ENCODE assay signal across 15 cellular contexts in genomic region chrX:19751068-19751467, GRCh38.
DNase-seq lines count a peak whose midpoint lies in the region; ATAC-seq, FAIRE-seq and TF ChIP-seq lines count a peak whose summit lies in the region.
"Had no signal": no experiment of that assay in that cellular context is flagged by ENCODE, and none has a peak within 500 bp of the region (broad histone marks: within the 10 kb centered on the region; RNA-seq: fewer than 3 reads in every experiment).

No MANE protein-coding gene starts in this region.

- H3K27me3 Mint-ChIP-seq in activated naive CD4-positive, alpha-beta T cell treated with anti-CD3 and anti-CD28 coated beads for 36 hours (ENCODE audit: low read depth) = no peaks in the 10 kb centered on the region
- H3K27me3 Mint-ChIP-seq: stimulated activated naive CD8-positive, alpha-beta T cell treated with anti-CD3 and anti-CD28 coated beads, Interleukin-15, amount 100 ng/mL, for 72 hours had no signal

- H2AK5ac ChIP-seq in trophoblast cell (ENCODE audit: low read length) = no peak overlapping the region

- TF ChIP-seq EP300 in K562 (IDR thresholded peaks at IDR 0.05; ENCODE audit: low read length) = no peak

- BruUV-seq in K562 (replicated peaks; lab: Mats Ljungman, UMichigan) = no TSS peak

- no peak overlapping the region for H4K12ac ChIP-seq in trophoblast cell (ENCODE audit: low read depth, low read length)

- peak overlapping the region; percentile 10 for H3K4ac ChIP-seq in trophoblast cell (ENCODE audit: low read depth, low read length)

- no peak for FAIRE-seq in K562 (lab: Jason Lieb, UNC)
- FAIRE-seq: G401.6, HTR-8/SVneo had no signal

- no peak overlapping the region for H3K4me3 Mint-ChIP-seq in activated naive CD4-positive, alpha-beta T cell treated with anti-CD3 and anti-CD28 coated beads for 36 hours

- H3K27ac ChIP-seq in OCI-LY3 (ENCODE audit: low read length) (peak overlapping the region; percentile 35; the same call in 1 of the 2 replicates), K562 (ENCODE audit: extremely low read depth, low read depth, low read length) (no peak overlapping the region), trophoblast cell (ENCODE audit: low read depth, low read length) (no peak overlapping the region)
- H3K27ac ChIP-seq: RWPE1 had no signal

- no peaks in the 10 kb centered on the region for H3K9me1 ChIP-seq in K562 (ENCODE audit: control insufficient read depth, insufficient read depth, low read length)

- no peaks in the 10 kb centered on the region for H3K27me3 ChIP-seq in OCI-LY3 (ENCODE audit: low read depth, low read length)
- H3K27me3 ChIP-seq in K562 (ENCODE audit: control insufficient read depth in 2 of 2, insufficient read depth in 2 of 2, low read length in 2 of 2) = no peaks in the 10 kb centered on the region
- H3K27me3 ChIP-seq in trophoblast cell (ENCODE audit: insufficient read depth, low read length) = no peaks in the 10 kb centered on the region

- H3K4me2 ChIP-seq in OCI-LY3 (ENCODE audit: low read length) (peak overlapping the region; percentile 23; the same call in 1 of the 2 replicates), K562 (ENCODE audit: insufficient read depth, low read length) (no peak overlapping the region), trophoblast cell (ENCODE audit: low read length) (no peak overlapping the region)

- POLR2A ChIA-PET in K562 (lab: Yijun Ruan, JAX) = no interaction called here

- peaks cover 8% of the 10 kb centered on the region; the same call in 1 of the 2 replicates for H3K9me3 ChIP-seq in OCI-LY3 (ENCODE audit: insufficient read depth, low read length)
- H3K9me3 ChIP-seq in K562 (replicated peaks; ENCODE audit: control insufficient read depth, insufficient read depth, low read depth, low read length) = no peaks in the 10 kb centered on the region
- no peaks in the 10 kb centered on the region for H3K9me3 ChIP-seq in trophoblast cell (ENCODE audit: insufficient read depth, low read depth, low read length)

- H3K23ac ChIP-seq in trophoblast cell (ENCODE audit: low read length) = no peak overlapping the region

- no peak overlapping the region for H2BK120ac ChIP-seq in trophoblast cell (ENCODE audit: insufficient read depth, low read length, poor library complexity)

- H2BK12ac ChIP-seq in trophoblast cell (ENCODE audit: low read length) = no peak overlapping the region

- no peak overlapping the region for H3K4me3 ChIP-seq in OCI-LY3 (ENCODE audit: low read length)
- no peak overlapping the region for H3K4me3 ChIP-seq in K562
- H3K4me3 ChIP-seq in trophoblast cell (ENCODE audit: low read depth, low read length) = no peak overlapping the region

- H3K4me1 Mint-ChIP-seq in activated naive CD4-positive, alpha-beta T cell treated with anti-CD3 and anti-CD28 coated beads for 36 hours (ENCODE audit: low read depth) = peaks cover 85% of the 10 kb centered on the region

- ATAC-seq in K562 (no peak), HG02981 (IDR thresholded peaks at IDR 0.05; ENCODE audit: unreplicated experiment) (no peak)
- ATAC-seq: stimulated activated naive CD8-positive, alpha-beta T cell treated with anti-CD3 and anti-CD28 coated beads, Interleukin-15, amount 100 ng/mL, for 72 hours had no signal

- H3K4me1 ChIP-seq in OCI-LY3 (ENCODE audit: low read length) (peaks cover 99% of the 10 kb centered on the region), K562 (replicated peaks in 1 of 2; ENCODE audit: control insufficient read depth in 2 of 2, insufficient read depth in 2 of 2, low read length in 2 of 2) (no peaks in the 10 kb centered on the region), trophoblast cell (ENCODE audit: control insufficient read depth in 1 of 2, insufficient read depth in 2 of 2, low read length in 2 of 2) (peaks cover 8% of the 10 kb centered on the region in 2 experiments)

- H2BK5ac ChIP-seq in trophoblast cell (ENCODE audit: low read depth, low read length, poor library complexity) = no peak overlapping the region

- intact Hi-C loops in activated naive CD4-positive, alpha-beta T cell treated with anti-CD3 and anti-CD28 coated beads for 36 hours (cut with micrococcal nuclease) = no loop called here
- intact Hi-C loops in K562 (cut with micrococcal nuclease) = no loop called here

- H4K8ac ChIP-seq in trophoblast cell (ENCODE audit: low read depth, low read length) = no peak overlapping the region

- in situ Hi-C loops in K562 (cut with MboI) = no loop called here

- peaks cover 6% of the 10 kb centered on the region for H3K9me3 Mint-ChIP-seq in activated naive CD4-positive, alpha-beta T cell treated with anti-CD3 and anti-CD28 coated beads for 36 hours

- H3K36me3 ChIP-seq in OCI-LY3 (replicated peaks; ENCODE audit: low read depth, low read length) (peaks cover 19% of the 10 kb centered on the region), K562 (ENCODE audit: control insufficient read depth, insufficient read depth, low read length) (no peaks in the 10 kb centered on the region), trophoblast cell (ENCODE audit: control insufficient read depth in 1 of 2, insufficient read depth in 2 of 2, low read length in 2 of 2) (peaks cover 0 to 5% of the 10 kb centered on the region in 2 experiments)

- H2AFZ ChIP-seq in OCI-LY3 (ENCODE audit: low read depth, low read length) (no peak overlapping the region), K562 (ENCODE audit: low read depth, low read length) (no peak overlapping the region), trophoblast cell (ENCODE audit: insufficient read depth, low read length, poor library complexity) (no peak overlapping the region)

- H3K27ac Mint-ChIP-seq in activated naive CD4-positive, alpha-beta T cell treated with anti-CD3 and anti-CD28 coated beads for 36 hours = peak overlapping the region; percentile 59

- TF ChIP-seq POLR2A in K562 (conservative IDR thresholded peaks at IDR 0.05) = no peak

- no peak for TF ChIP-seq CTCF in OCI-LY3 (IDR thresholded peaks at IDR 0.05; ENCODE audit: low read depth, low read length)
- no peak for TF ChIP-seq CTCF in K562 (IDR thresholded peaks at IDR 0.05 in 2 of 3, conservative IDR thresholded peaks at IDR 0.05 in 1 of 3; ENCODE audit: insufficient read depth in 2 of 3, low read depth in 1 of 3, low read length in 3 of 3)

- DNase-seq in activated naive CD4-positive, alpha-beta T cell treated with anti-CD3 and anti-CD28 coated beads for 36 hours = peak; percentile 38
- DNase-seq in activated naive CD4-positive, alpha-beta T cell treated with Interleukin-2 at 50 U/mL for 16 hours = no peak
- DNase-seq in K562 (ENCODE audit: extremely low read depth in 1 of 4, low spot score in 3 of 4) (no peak), trophoblast cell (no peak), DMS153 treated with DMSO at 0.1 percent for 48 hours (lab: John Stamatoyannopoulos, UW; ENCODE audit: unreplicated experiment) (no peak), cortex of kidney (lab: John Stamatoyannopoulos, UW) (no peak)
- DNase-seq: activated gamma-delta T cell treated with Interleukin-2 at 50 U/mL for 16 hours; NCI-H510A; stimulated activated CD4-positive, alpha-beta T cell treated with anti-CD3 and anti-CD28 coated beads, Interleukin-4, amount 100 ng/mL, for 1 hour; stimulated activated naive CD8-positive, alpha-beta T cell treated with anti-CD3 and anti-CD28 coated beads, Interleukin-15, amount 100 ng/mL, for 72 hours had no signal

- WGBS in K562 (ENCODE audit: insufficient coverage, low coverage, missing lambda C conversion rate) = 0% methylated on average over 3 of the region's 3 CpGs
- no CpG with 5 or more reads among the region's 3 CpGs for WGBS in trophoblast cell (ENCODE audit: extremely low coverage, insufficient coverage, insufficient read length)

- no peak overlapping the region for H3K18ac ChIP-seq in trophoblast cell (ENCODE audit: low read length)

- no peak overlapping the region for H3K14ac ChIP-seq in trophoblast cell (ENCODE audit: low read length)

- CTCF ChIA-PET in activated naive CD4-positive, alpha-beta T cell treated with anti-CD3 and anti-CD28 coated beads for 36 hours (lab: Charles Lee) = interaction anchor here (0.5 to 1.5 kb wide), 4 partner anchors 10 to 125 kb away, joined by 3 to 6 read pairs (median 3); no protein-coding TSS in a partner anchor
- CTCF ChIA-PET in K562 (lab: Yijun Ruan, JAX; ENCODE audit: low intra/inter-chr PET ratio) = no interaction called here

- peaks cover 53% of the 10 kb centered on the region for H3K79me2 ChIP-seq in OCI-LY3 (ENCODE audit: low read length)
- no peaks in the 10 kb centered on the region for H3K79me2 ChIP-seq in K562 (ENCODE audit: control insufficient read depth, insufficient read depth, low read length)
- H3K79me2 ChIP-seq in trophoblast cell (ENCODE audit: control insufficient read depth, insufficient read depth, low read length, poor library complexity) = no peaks in the 10 kb centered on the region

- no peaks in the 10 kb centered on the region for H3K79me1 ChIP-seq in trophoblast cell (ENCODE audit: low read length)

- no peaks in the 10 kb centered on the region for H4K20me1 ChIP-seq in OCI-LY3 (ENCODE audit: insufficient read depth, low read length)
- H4K20me1 ChIP-seq in K562 (replicated peaks; ENCODE audit: control insufficient read depth, insufficient read depth, low read length) = no peaks in the 10 kb centered on the region

- TF ChIP-seq RAD21 in K562 (CRISPR knock-in tag; conservative IDR thresholded peaks at IDR 0.05 in 1 of 2, IDR thresholded peaks at IDR 0.05 in 1 of 2) = no peak

- H3K9ac ChIP-seq in OCI-LY3 (ENCODE audit: low read length) (no peak overlapping the region), K562 (ENCODE audit: insufficient read depth in 1 of 2, low read depth in 2 of 2, low read length in 2 of 2) (no peak overlapping the region), trophoblast cell (ENCODE audit: low read length) (no peak overlapping the region)

- no peak overlapping the region for H4K91ac ChIP-seq in trophoblast cell (ENCODE audit: low read depth, low read length)

- H3K36me3 Mint-ChIP-seq in activated naive CD4-positive, alpha-beta T cell treated with anti-CD3 and anti-CD28 coated beads for 36 hours (ENCODE audit: low read depth) = peaks cover 7% of the 10 kb centered on the region

TF ChIP-seq in K562, 482 proteins besides CTCF, POLR2A, EP300 and RAD21 (continues in another document):
- no peak for TF ChIP-seq SAFB2 (IDR thresholded peaks at IDR 0.05; ENCODE audit: borderline replicate concordance, low read depth, low read length, severe bottlenecking)
